In the genomic region with DNA sequence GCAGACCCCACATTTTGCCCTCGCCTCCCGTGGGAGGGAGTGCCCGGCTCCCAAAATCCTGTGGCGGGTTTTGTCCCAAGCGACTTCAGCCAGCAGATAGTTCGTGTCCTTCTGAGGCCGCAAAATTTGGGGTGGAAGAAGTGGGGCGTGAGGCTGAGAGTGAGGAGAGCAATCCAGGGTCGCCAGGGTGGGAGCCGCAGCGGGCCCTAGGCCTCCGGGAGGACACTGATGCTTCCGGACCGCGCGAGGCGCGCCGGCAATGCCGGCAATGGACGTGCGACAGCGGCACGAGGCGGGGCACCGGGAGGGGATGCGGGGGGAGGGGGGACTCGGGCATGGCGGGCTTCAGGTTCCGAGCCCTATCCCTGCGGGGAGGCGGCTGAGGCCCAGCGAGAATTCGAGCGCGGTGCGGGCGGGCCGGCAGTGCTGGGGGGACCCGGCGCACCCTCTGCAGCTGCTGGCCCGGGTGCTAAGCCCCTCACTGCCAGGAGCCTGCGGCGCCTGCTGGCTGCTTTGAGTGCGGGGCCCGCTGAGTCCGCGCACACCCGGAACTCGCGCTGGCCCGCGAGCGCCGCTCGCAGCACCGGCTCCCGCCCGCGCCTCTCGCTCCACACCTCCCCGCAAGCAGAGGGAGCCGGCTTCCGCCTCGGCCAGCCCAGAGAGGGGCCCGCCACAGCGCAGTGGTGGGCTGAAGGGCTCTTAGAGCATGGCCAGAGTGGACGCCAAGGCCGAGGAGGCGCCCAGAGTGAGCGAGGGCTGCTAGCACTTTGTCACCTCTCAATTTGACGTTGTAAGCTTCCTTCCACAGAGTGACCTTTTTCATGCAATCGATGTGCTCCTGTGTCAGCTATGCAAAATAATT, we compare ENCODE assay signal across 8 cellular contexts.
DNase-seq lines count a peak whose midpoint lies in the region; ATAC-seq, FAIRE-seq and TF ChIP-seq lines count a peak whose summit lies in the region.

No MANE protein-coding gene starts in this region.

- H3K9me3 Mint-ChIP-seq in central memory CD8-positive, alpha-beta T cell, result no peaks in the 10 kb centered on the region

- H3K27me3 Mint-ChIP-seq in central memory CD8-positive, alpha-beta T cell, result peaks cover 1% of the 10 kb centered on the region

- FAIRE-seq in kidney (lab: Jason Lieb, UNC), result no peak

- peak; percentile 27 for DNase-seq in NCI-H1436 (lab: John Stamatoyannopoulos, UW)
- DNase-seq in NCI-H1436 treated with DMSO at 0.1 percent for 48 hours (lab: John Stamatoyannopoulos, UW), result no peak
- DNase-seq in NCI-H146 (lab: John Stamatoyannopoulos, UW), result peak; percentile 60
- peak; percentile 44 to 72 for DNase-seq in central memory CD8-positive, alpha-beta T cell (ENCODE audit: low spot score in 2 of 2)
- peak; percentile 93 for DNase-seq in kidney
- peak; percentile 84 for DNase-seq in stimulated activated CD4-positive, alpha-beta T cell treated with anti-CD3 and anti-CD28 coated beads, Interleukin-15, amount 100 ng/mL, for 24 hours

- no peak overlapping the region for H3K27ac ChIP-seq in kidney (ENCODE audit: low read depth in 2 of 2, low read length in 2 of 2)

- H3K4me1 Mint-ChIP-seq in central memory CD8-positive, alpha-beta T cell, result peaks cover 44% of the 10 kb centered on the region

- H3K4me3 ChIP-seq in kidney (ENCODE audit: low read length in 2 of 2), result peak overlapping the region; percentile 74 to 79

- H3K36me3 Mint-ChIP-seq in central memory CD8-positive, alpha-beta T cell (ENCODE audit: insufficient read depth), result peaks cover 9% of the 10 kb centered on the region

- H3K9ac ChIP-seq in kidney (ENCODE audit: low read length in 2 of 2), result peak overlapping the region; percentile 67 to 75

- peak overlapping the region; percentile 98 for H3K27ac Mint-ChIP-seq in central memory CD8-positive, alpha-beta T cell (ENCODE audit: low read depth)

- no peaks in the 10 kb centered on the region for H3K9me3 ChIP-seq in kidney (ENCODE audit: control insufficient read depth in 1 of 2, low read length in 2 of 2)

- no peaks in the 10 kb centered on the region for H3K36me3 ChIP-seq in kidney (ENCODE audit: control insufficient read depth in 1 of 2, insufficient read depth in 2 of 2, low read length in 2 of 2)

- H3K4me3 Mint-ChIP-seq in central memory CD8-positive, alpha-beta T cell, result peak overlapping the region; percentile 91

- intact Hi-C loops in kidney (cut with DNase I), result no loop called here

- peak; percentile 10 for TF ChIP-seq CTCF in kidney (IDR thresholded peaks at IDR 0.05; ENCODE audit: borderline replicate concordance, extremely low read depth, insufficient read depth)

- ATAC-seq in HG02678 (IDR thresholded peaks at IDR 0.05; ENCODE audit: unreplicated experiment), result peak; percentile 80
- peak; percentile 79 to 80 for ATAC-seq in activated CD4-positive, CD25-positive, alpha-beta regulatory T cell treated with anti-CD3 and anti-CD28 coated beads, Interleukin-2, amount 50 U/mL, for 24 hours
- peak; percentile 81 for ATAC-seq in central memory CD8-positive, alpha-beta T cell (replicated peaks; ENCODE audit: extremely low read depth, poor library complexity, severe bottlenecking)

- peaks cover 0 to 4% of the 10 kb centered on the region in 2 donors for H3K4me1 ChIP-seq in kidney (ENCODE audit: control insufficient read depth in 1 of 2, insufficient read depth in 1 of 2, low read depth in 1 of 2, low read length in 2 of 2)
